Comparison of ENCODE assay signal across 7 cellular contexts in the genomic region with DNA sequence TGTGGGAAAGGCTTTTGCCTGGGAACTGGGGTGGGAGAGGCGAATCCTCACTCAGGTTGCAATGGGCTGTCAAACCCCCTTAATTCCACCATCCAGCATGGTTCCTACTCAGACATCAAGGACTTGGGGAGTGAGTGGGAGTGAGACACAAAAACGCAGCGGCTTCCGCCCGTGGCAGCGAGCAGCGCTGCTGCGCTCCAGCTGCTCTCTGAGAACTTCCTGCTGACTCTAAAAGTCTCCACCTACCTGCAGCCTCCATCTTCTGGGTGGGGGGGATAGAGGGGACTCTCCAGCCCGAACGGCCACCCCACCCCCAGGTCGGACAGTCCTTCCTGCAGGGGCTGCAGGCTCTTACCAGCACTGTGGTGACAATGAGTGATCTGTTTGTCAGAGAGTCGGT.
"Had no signal": no experiment of that assay in that cellular context is flagged by ENCODE, and none has a peak within 500 bp of the region (broad histone marks: within the 10 kb centered on the region; RNA-seq: fewer than 3 reads in every experiment).

No MANE protein-coding gene starts in this region.

- H3K4me3 ChIP-seq: GM23248 had no signal

- H3K27ac ChIP-seq: GM23248, HL-60 had no signal

- DNase-seq: GM23248, GOT3, H9, HCEC 1CT, KBM-7 had no signal

- H2AFZ ChIP-seq: GM23248 had no signal

- ATAC-seq: HepG2 had no signal
